ENCODE assay signal across 7 cellular contexts in the genomic region with DNA sequence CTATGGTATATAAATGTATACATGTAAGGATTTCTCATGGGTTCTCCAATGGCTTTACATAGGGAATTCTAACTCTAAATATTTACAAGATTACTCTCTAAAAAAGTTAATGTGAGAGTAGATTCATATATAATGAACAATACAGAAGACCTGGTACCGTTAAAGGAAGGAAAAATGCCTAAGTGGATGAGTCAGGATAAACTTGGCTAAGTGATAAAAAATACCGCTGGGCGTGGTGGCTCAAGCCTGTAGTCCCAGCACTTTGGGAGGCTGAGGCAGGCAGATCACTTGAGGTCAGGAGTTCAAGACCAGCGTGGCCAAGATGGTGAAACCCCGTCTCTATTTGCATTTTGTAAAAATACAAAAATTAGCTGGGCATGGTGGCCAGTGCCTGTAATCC.
DNase-seq lines count a peak whose midpoint lies in the region; ATAC-seq and TF ChIP-seq lines count a peak whose summit lies in the region.
"Not testable (repeated sequence)": the region's sequence is repeated elsewhere in the genome, so short reads cannot be mapped to it uniquely, and the experiment has no call there.

No MANE protein-coding gene starts in this region.

- not testable (repeated sequence) for H3K14ac ChIP-seq in mesenchymal stem cell (ENCODE audit: low read length in 2 of 2)

- peaks cover 48 to 60% of the 10 kb centered on the region in 2 experiments for H3K4me1 ChIP-seq in HCT116 (ENCODE audit: control insufficient read depth in 1 of 2, insufficient read depth in 2 of 2, low read length in 2 of 2)
- peaks cover 42% of the 10 kb centered on the region for H3K4me1 ChIP-seq in PC-3 (ENCODE audit: insufficient read depth, low read length)
- peaks cover 0 to 17% of the 10 kb centered on the region in 2 donors for H3K4me1 ChIP-seq in adrenal gland (replicated peaks in 1 of 2)
- H3K4me1 ChIP-seq in mesenchymal stem cell (ENCODE audit: control insufficient read depth, insufficient read depth, low read depth, low read length), result not testable (repeated sequence)

- WGBS in adrenal gland, 4 donors, result 62 to 90% (median 83%) methylated on average over 5 of the region's 5 CpGs
- WGBS in mesenchymal stem cell, result 69% methylated on average over 5 of the region's 5 CpGs

- ATAC-seq in HCT116, result peak; percentile 58
- ATAC-seq in PC-3, result peak; percentile 43

- H2AK5ac ChIP-seq in mesenchymal stem cell (ENCODE audit: low read length, severe bottlenecking), result not testable (repeated sequence)

- H3K4me3 Mint-ChIP-seq in chondrocyte (ENCODE audit: unreplicated experiment), result not testable (repeated sequence)

- TF ChIP-seq RAD21 in HCT116 (IDR thresholded peaks at IDR 0.05; ENCODE audit: low read depth), result not testable (repeated sequence)

- H3K27me3 ChIP-seq in HCT116 (ENCODE audit: insufficient read depth, low read length); PC-3 (ENCODE audit: low read length); adrenal gland; mesenchymal stem cell (ENCODE audit: control insufficient read depth in 1 of 2, insufficient read depth in 1 of 2, low read length in 2 of 2): not testable (repeated sequence)

- not testable (repeated sequence) for H4K20me1 ChIP-seq in HCT116 (ENCODE audit: insufficient read depth); PC-3 (ENCODE audit: low read length)

- peak overlapping the region; percentile 28 for H4K8ac ChIP-seq in mesenchymal stem cell (ENCODE audit: low read length)

- POLR2A ChIA-PET in HCT116 (lab: Charles Lee); PC-3 (lab: Charles Lee; ENCODE audit: unreplicated experiment): not testable (repeated sequence)

- CTCF ChIA-PET in HCT116 (lab: Charles Lee); PC-3 (lab: Charles Lee): not testable (repeated sequence)

- not testable (repeated sequence) for H3F3A ChIP-seq in PC-3 (ENCODE audit: low read length, unreplicated experiment)

- H3K27me3 Mint-ChIP-seq in chondrocyte (ENCODE audit: low read depth), result not testable (repeated sequence)

- not testable (repeated sequence) for H2BK5ac ChIP-seq in mesenchymal stem cell (ENCODE audit: low read depth, low read length, poor library complexity, severe bottlenecking)

- not testable (repeated sequence) for H3K9me3 ChIP-seq in HCT116 (ENCODE audit: control insufficient read depth in 1 of 2, insufficient read depth in 1 of 2, low read depth in 1 of 2, low read length in 2 of 2); PC-3 (ENCODE audit: low read length); adrenal gland (replicated peaks in 1 of 3); mesenchymal stem cell (ENCODE audit: control insufficient read depth, low read length)

- not testable (repeated sequence) for H3K4me3 ChIP-seq in HCT116 (replicated peaks in 1 of 2; ENCODE audit: low read depth in 1 of 2, low read length in 2 of 2); PC-3 (ENCODE audit: low read length); adrenal gland; fibroblast of pulmonary artery (replicated peaks; ENCODE audit: low read depth, low read length); mesenchymal stem cell (ENCODE audit: insufficient read depth in 1 of 2, low read depth in 1 of 2, low read length in 2 of 2)

- not testable (repeated sequence) for H3K36me3 ChIP-seq in HCT116 (ENCODE audit: control insufficient read depth in 1 of 2, insufficient read depth in 2 of 2, low read length in 2 of 2); PC-3 (ENCODE audit: low read depth, low read length); adrenal gland (replicated peaks in 1 of 2); mesenchymal stem cell (ENCODE audit: control insufficient read depth in 1 of 2, insufficient read depth in 2 of 2, low read depth in 1 of 2, low read length in 2 of 2)

- H3K4ac ChIP-seq in mesenchymal stem cell (ENCODE audit: low read depth in 1 of 2, low read length in 2 of 2), result not testable (repeated sequence)

- not testable (repeated sequence) for H3K79me2 ChIP-seq in HCT116 (ENCODE audit: insufficient read depth, low read length); PC-3 (ENCODE audit: low read length)

- H3K27ac ChIP-seq in HCT116 (ENCODE audit: low read depth, low read length), result peak overlapping the region; percentile 96
- peak overlapping the region; percentile 97 for H3K27ac ChIP-seq in PC-3 (ENCODE audit: low read length)
- H3K27ac ChIP-seq in adrenal gland, result peak overlapping the region in 3 of 5 donors; percentile 48 to 69 (median 52)
- H3K27ac ChIP-seq in mesenchymal stem cell (ENCODE audit: low read length, poor library complexity, severe bottlenecking), result peak overlapping the region; percentile 70

- not testable (repeated sequence) for H4K91ac ChIP-seq in mesenchymal stem cell (ENCODE audit: low read length)

- H3K36me3 Mint-ChIP-seq in chondrocyte (ENCODE audit: low read depth), result not testable (repeated sequence)

- peak; percentile 2 for DNase-seq in AG08395 (ENCODE audit: low spot score)
- peak; percentile 76 for DNase-seq in HCT116 (ENCODE audit: low read depth, low spot score)
- peak; percentile 61 for DNase-seq in PC-3
- DNase-seq in adrenal gland, result peak in 1 of 7 donors; percentile 14
- not testable (repeated sequence) for DNase-seq in chondrocyte (ENCODE audit: low spot score)
- DNase-seq in fibroblast of pulmonary artery (ENCODE audit: low read depth), result peak; percentile 56
- DNase-seq in mesenchymal stem cell, result peak; percentile 11

- H3K4me1 Mint-ChIP-seq in chondrocyte (ENCODE audit: low read depth), result peaks cover 19% of the 10 kb centered on the region

- not testable (repeated sequence) for H3K9ac ChIP-seq in HCT116 (ENCODE audit: low read length)
- H3K9ac ChIP-seq in PC-3 (ENCODE audit: low read length) (0 out of 2 replicates have a peak overlapping the region, but pooled peaks have one; percentile 61), mesenchymal stem cell (ENCODE audit: low read length) (peak overlapping the region; percentile 91)

- TF ChIP-seq POLR2A in HCT116 (IDR thresholded peaks at IDR 0.05; ENCODE audit: borderline replicate concordance, extremely low read depth, insufficient read depth, insufficient read length); adrenal gland (IDR thresholded peaks at IDR 0.05): not testable (repeated sequence)

- H3K9me2 ChIP-seq in HCT116 (ENCODE audit: insufficient read depth); PC-3 (replicated peaks; ENCODE audit: low read length): not testable (repeated sequence)

- not testable (repeated sequence) for H2BK12ac ChIP-seq in mesenchymal stem cell (ENCODE audit: low read length in 2 of 2)

- not testable (repeated sequence) for H3K23ac ChIP-seq in mesenchymal stem cell (ENCODE audit: low read length in 2 of 2)

- not testable (repeated sequence) for H2AFZ ChIP-seq in HCT116 (ENCODE audit: low read depth, low read length, poor library complexity, severe bottlenecking); PC-3 (ENCODE audit: low read length); mesenchymal stem cell (ENCODE audit: low read depth, low read length)

- RAD21 ChIA-PET in HCT116 (lab: Charles Lee; ENCODE audit: low non-redundant PET in 1 of 2, low total read pairs in 2 of 2, uncharacterized antibody in 2 of 2, unreplicated experiment in 2 of 2), result not testable (repeated sequence)

- intact Hi-C loops in HCT116 (cut with micrococcal nuclease); adrenal gland (cut with DNase I): not testable (repeated sequence)
- intact Hi-C loops in PC-3 (cut with micrococcal nuclease), result loop anchor here (5.0 to 10.0 kb wide), 2 partner anchors 100 to 1988 kb away; partner anchors contain the start of gene GRID2

- H3K27ac Mint-ChIP-seq in chondrocyte (ENCODE audit: unreplicated experiment), result peak overlapping the region; percentile 41

- H2BK120ac ChIP-seq in mesenchymal stem cell (ENCODE audit: low read depth, low read length), result not testable (repeated sequence)

- H2BK15ac ChIP-seq in mesenchymal stem cell (ENCODE audit: low read depth, poor library complexity, severe bottlenecking), result not testable (repeated sequence)

- not testable (repeated sequence) for H3K79me1 ChIP-seq in mesenchymal stem cell (replicated peaks; ENCODE audit: low read length, poor library complexity, severe bottlenecking)

- H3K18ac ChIP-seq in mesenchymal stem cell (ENCODE audit: low read depth in 1 of 2, low read length in 2 of 2), result peak overlapping the region in 1 of 2 experiments; percentile 12

- peak overlapping the region; percentile 67 for H3K4me2 ChIP-seq in HCT116 (ENCODE audit: low read length)
- H3K4me2 ChIP-seq in PC-3 (ENCODE audit: low read length), result peak overlapping the region; percentile 4; the same call in 1 of the 2 replicates
- not testable (repeated sequence) for H3K4me2 ChIP-seq in mesenchymal stem cell (ENCODE audit: low read length, poor library complexity, severe bottlenecking)

- not testable (repeated sequence) for H3K9me3 Mint-ChIP-seq in chondrocyte (ENCODE audit: low read depth)

- not testable (repeated sequence) for TF ChIP-seq CTCF in HCT116 (IDR thresholded peaks at IDR 0.05 in 2 of 3, conservative IDR thresholded peaks at IDR 0.05 in 1 of 3; ENCODE audit: borderline replicate concordance in 1 of 3, insufficient read depth in 1 of 3, low read depth in 2 of 3, low read length in 2 of 3); PC-3 (conservative IDR thresholded peaks at IDR 0.05; ENCODE audit: low read depth, low read length); adrenal gland (IDR thresholded peaks at IDR 0.05); chondrocyte (IDR thresholded peaks at IDR 0.05); fibroblast of pulmonary artery (IDR thresholded peaks at IDR 0.05; ENCODE audit: low read length, missing control alignments)

- not testable (repeated sequence) for BruUV-seq in HCT116 (replicated peaks; lab: Mats Ljungman, UMichigan); PC-3 (replicated peaks; lab: Mats Ljungman, UMichigan)

TF ChIP-seq in HCT116, 20 proteins besides CTCF, POLR2A, EP300 and RAD21:
- TF ChIP-seq SP1 (IDR thresholded peaks at IDR 0.05; ENCODE audit: low read depth), result peak; percentile 48; the same call in 1 of the 2 replicates
- 0 out of 2 replicates have a peak, but pooled peaks have one; percentile 20 for TF ChIP-seq SIN3A (IDR thresholded peaks at IDR 0.05; ENCODE audit: low read depth)
- peak; percentile 78 for TF ChIP-seq TCF7L2 (IDR thresholded peaks at IDR 0.05; ENCODE audit: borderline replicate concordance, extremely low read depth, insufficient read depth, insufficient read length)
- peak; percentile 68 for TF ChIP-seq JUND (IDR thresholded peaks at IDR 0.05)
- TF ChIP-seq FOSL1 (IDR thresholded peaks at IDR 0.05; ENCODE audit: low read depth), result peak; percentile 69
